Comparison of ENCODE assay signal across 9 cellular contexts in genomic region chr10:103889121-103889720, GRCh38. TPM values are rescaled to one million over a fixed set of nuclear protein-coding genes. Genes with fewer than 3 reads are reported as not detected.
DNase-seq lines count a peak whose midpoint lies in the region; ATAC-seq and TF ChIP-seq lines count a peak whose summit lies in the region.
"Had no signal": no experiment of that assay in that cellular context is flagged by ENCODE, and none has a peak within 500 bp of the region (broad histone marks: within the 10 kb centered on the region; RNA-seq: fewer than 3 reads in every experiment).

No MANE protein-coding gene starts in this region.

- H3K4me1 Mint-ChIP-seq in activated T-helper 2 cell treated with anti-CD3 and anti-CD28 coated beads, Interferon-gamma antibody, Interleukin-2, Interleukin-4, amounts not matched to agents 10 μg/mL and 5 μg/mL and 100 μg/mL, durations not matched to agents 14 hours and 24 hours and 36 hours (ENCODE audit: low read depth), result peaks cover 38% of the 10 kb centered on the region

- H3K4me3 ChIP-seq in left lung (no peak overlapping the region), stomach (no peak overlapping the region), brain microvascular endothelial cell (ENCODE audit: low read depth, low read length) (no peak overlapping the region)

- in situ Hi-C loops in brain microvascular endothelial cell (cut with HindIII; ENCODE audit: low pct_ligation_motif_present, low sequenced_read_pairs), result no loop called here

- intact Hi-C loops in activated T-helper 2 cell treated with anti-CD3 and anti-CD28 coated beads, Interferon-gamma antibody, Interleukin-2, Interleukin-4, amounts not matched to agents 10 μg/mL and 5 μg/mL and 100 μg/mL, durations not matched to agents 14 hours and 24 hours and 36 hours (cut with micrococcal nuclease), result loop anchor here (2.0 to 5.0 kb wide), 3 partner anchors 78 to 192 kb away; partner anchors contain the start of gene SLK
- intact Hi-C loops in left lung (cut with DNase I), result loop anchor here in 1 of 2 donors (10.0 kb wide), 1 partner anchor 326 kb away; no protein-coding TSS in a partner anchor
- intact Hi-C loops in stomach (cut with DNase I; ENCODE audit: low total_unique reads), result no loop called here

- TF ChIP-seq CTCF in left lung (IDR thresholded peaks at IDR 0.05) (no peak), stomach (IDR thresholded peaks at IDR 0.05) (no peak), brain microvascular endothelial cell (IDR thresholded peaks at IDR 0.05; ENCODE audit: low read depth, low read length, missing control alignments) (no peak)

- peak overlapping the region; percentile 82 to 84 for H3K27ac ChIP-seq in left lung
- peak overlapping the region; percentile 76 to 91 (median 84) for H3K27ac ChIP-seq in stomach
- no peak overlapping the region for H3K27ac ChIP-seq in brain microvascular endothelial cell

- H3K36me3 Mint-ChIP-seq in activated T-helper 2 cell treated with anti-CD3 and anti-CD28 coated beads, Interferon-gamma antibody, Interleukin-2, Interleukin-4, amounts not matched to agents 10 μg/mL and 5 μg/mL and 100 μg/mL, durations not matched to agents 14 hours and 24 hours and 36 hours (ENCODE audit: low read depth), result peaks cover 65% of the 10 kb centered on the region

- H3K27ac Mint-ChIP-seq in activated T-helper 2 cell treated with anti-CD3 and anti-CD28 coated beads, Interferon-gamma antibody, Interleukin-2, Interleukin-4, amounts not matched to agents 10 μg/mL and 5 μg/mL and 100 μg/mL, durations not matched to agents 14 hours and 24 hours and 36 hours, result peak overlapping the region; percentile 57

- H3K4me3 Mint-ChIP-seq in activated T-helper 2 cell treated with anti-CD3 and anti-CD28 coated beads, Interferon-gamma antibody, Interleukin-2, Interleukin-4, amounts not matched to agents 10 μg/mL and 5 μg/mL and 100 μg/mL, durations not matched to agents 14 hours and 24 hours and 36 hours (ENCODE audit: low read depth), result no peak overlapping the region

- WGBS in stomach, 5 donors, result 53 to 59% (median 55%) methylated on average over 2 of the region's 2 CpGs

- H3K27me3 ChIP-seq in left lung (no peaks in the 10 kb centered on the region), stomach (no peaks in the 10 kb centered on the region), brain microvascular endothelial cell (replicated peaks) (no peaks in the 10 kb centered on the region)

- H3K9me3 ChIP-seq in left lung (no peaks in the 10 kb centered on the region), stomach (no peaks in the 10 kb centered on the region)

- TF ChIP-seq POLR2A in stomach (IDR thresholded peaks at IDR 0.05), result no peak

- no peaks in the 10 kb centered on the region for H3K9me3 Mint-ChIP-seq in activated T-helper 2 cell treated with anti-CD3 and anti-CD28 coated beads, Interferon-gamma antibody, Interleukin-2, Interleukin-4, amounts not matched to agents 10 μg/mL and 5 μg/mL and 100 μg/mL, durations not matched to agents 14 hours and 24 hours and 36 hours

- peaks cover 0 to 55% of the 10 kb centered on the region in 2 donors for H3K36me3 ChIP-seq in left lung
- H3K36me3 ChIP-seq in stomach, result peaks cover 13 to 40% (median 29%) of the 10 kb centered on the region in 4 donors
- H3K36me3 ChIP-seq in brain microvascular endothelial cell (replicated peaks), result peaks cover 2% of the 10 kb centered on the region

- no peak for ATAC-seq in left lung

- no peak for TF ChIP-seq EP300 in stomach (IDR thresholded peaks at IDR 0.05)

- DNase-seq in LHCN-M2 (ENCODE audit: low read depth) (peak; percentile 82), left lung (no peak), stomach (no peak), brain microvascular endothelial cell (no peak), MV-4-11 (lab: John Stamatoyannopoulos, UW) (no peak), AG08395 (ENCODE audit: low spot score) (no peak)
- DNase-seq in activated T-helper 2 cell treated with anti-CD3 and anti-CD28 coated beads, Interferon-gamma antibody, Interleukin-2, Interleukin-4, amounts not matched to agents 10 μg/mL and 5 μg/mL and 100 μg/mL, durations not matched to agents 14 hours and 24 hours and 36 hours (ENCODE audit: low spot score), result no peak
- DNase-seq: activated CD4-positive, alpha-beta T cell treated with anti-CD3 and anti-CD28 coated beads, Interleukin-2, amount 50 U/mL, for 4 hours; stimulated activated CD4-positive, alpha-beta T cell treated with anti-CD3 and anti-CD28 coated beads, Interleukin-4, amount 100 ng/mL, for 4 hours had no signal

- H3K4me1 ChIP-seq in left lung (peaks cover 16 to 66% of the 10 kb centered on the region in 2 donors), stomach (peaks cover 26 to 56% (median 53%) of the 10 kb centered on the region in 4 donors)

- no peaks in the 10 kb centered on the region for H3K27me3 Mint-ChIP-seq in activated T-helper 2 cell treated with anti-CD3 and anti-CD28 coated beads, Interferon-gamma antibody, Interleukin-2, Interleukin-4, amounts not matched to agents 10 μg/mL and 5 μg/mL and 100 μg/mL, durations not matched to agents 14 hours and 24 hours and 36 hours (ENCODE audit: low read depth)

RNA-seq across cellular contexts. Expression of gene STN1, which starts 28.8 kb away (rescaled TPM):
- total RNA-seq in LHCN-M2 (2014; rRNA removed) (33.0 and 37.9 TPM in 2 replicates), left lung (10 to 100 TPM; 44.8 to 62.8 TPM), stomach (10 to 100 TPM in 2 of 5 donors, 1 to 10 TPM in 2, under 1 TPM in 1; 0.45 to 27.0 (median 7.6) TPM)
- polyA plus RNA-seq in LHCN-M2 (2012), result 18.6 TPM
- 21.7 and 25.1 TPM in 2 replicates for total RNA-seq in activated T-helper 2 cell treated with anti-CD3 and anti-CD28 coated beads, Interferon-gamma antibody, Interleukin-2, Interleukin-4, amounts not matched to agents 10 μg/mL and 5 μg/mL and 100 μg/mL, durations not matched to agents 14 hours and 24 hours and 36 hours
- 10 to 100 TPM; 18.9 to 41.1 (median 24.0) TPM for polyA plus RNA-seq in stomach

RNA-seq across cellular contexts. Expression of gene SH3PXD2A, which starts 33.8 kb away (rescaled TPM):
- total RNA-seq in LHCN-M2 (2014; rRNA removed) (12.8 and 18.4 TPM in 2 replicates), left lung (10 to 100 TPM; 44.8 to 90.7 TPM), stomach (10 to 100 TPM; 15.2 to 51.6 (median 23.2) TPM)
- 21.1 TPM for polyA plus RNA-seq in LHCN-M2 (2012)
- total RNA-seq in activated T-helper 2 cell treated with anti-CD3 and anti-CD28 coated beads, Interferon-gamma antibody, Interleukin-2, Interleukin-4, amounts not matched to agents 10 μg/mL and 5 μg/mL and 100 μg/mL, durations not matched to agents 14 hours and 24 hours and 36 hours, result 8.3 and 8.6 TPM in 2 replicates
- polyA plus RNA-seq in stomach, result 10 to 100 TPM; 12.8 to 42.6 (median 24.7) TPM
